In the genomic region with DNA sequence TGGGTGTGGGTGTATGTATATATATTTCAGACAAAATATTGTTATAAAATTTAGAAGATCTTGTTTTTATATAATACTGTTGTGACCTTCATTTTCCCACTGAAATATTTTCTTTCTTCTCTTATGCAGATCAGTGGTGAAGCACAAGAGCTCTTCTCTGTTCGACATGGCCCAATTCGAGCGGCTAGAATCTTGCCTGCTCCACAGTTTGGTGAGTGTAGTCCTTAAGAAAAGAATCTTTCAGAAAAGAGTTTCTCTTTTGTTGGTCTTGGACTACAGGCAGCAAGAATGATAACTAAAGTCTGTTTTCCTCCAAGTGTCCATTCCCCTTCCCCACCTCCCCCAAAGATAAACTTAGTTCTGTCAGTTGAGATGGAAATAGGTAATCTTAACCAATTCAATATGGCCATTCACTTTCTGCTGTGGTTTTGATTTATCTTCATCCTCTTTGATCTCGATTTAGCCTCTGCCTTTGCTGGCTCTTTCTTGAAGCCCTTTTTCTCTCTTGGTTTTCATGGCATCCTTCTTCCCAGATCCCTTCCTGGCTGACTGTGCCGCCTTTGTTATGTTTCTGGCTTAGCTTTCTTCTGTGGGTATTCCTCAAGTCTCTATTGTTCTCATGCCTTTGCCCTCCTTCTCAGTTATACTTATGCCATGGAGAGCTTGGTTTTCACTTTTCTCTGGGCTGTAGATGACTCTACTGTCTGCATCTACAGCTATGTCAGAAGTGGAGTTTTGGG, we compare ENCODE assay signal across 27 cellular contexts.
DNase-seq lines count a peak whose midpoint lies in the region; ATAC-seq, FAIRE-seq and TF ChIP-seq lines count a peak whose summit lies in the region.
"Had no signal": no experiment of that assay in that cellular context is flagged by ENCODE, and none has a peak within 500 bp of the region (broad histone marks: within the 10 kb centered on the region; RNA-seq: fewer than 3 reads in every experiment).

No MANE protein-coding gene starts in this region.

- no peak overlapping the region; the same call in 1 of the 2 replicates for H2AFZ ChIP-seq in GM23338
- H2AFZ ChIP-seq in astrocyte (ENCODE audit: low read depth, low read length) = no peak overlapping the region
- peak overlapping the region; percentile 34 for H2AFZ ChIP-seq in neuron (ENCODE audit: low read depth, low read length)
- H2AFZ ChIP-seq: parathyroid adenoma had no signal

- no peak for FAIRE-seq in astrocyte (lab: Jason Lieb, UNC)
- FAIRE-seq: D721Med had no signal

- ATAC-seq in GM23338 (peak; percentile 98), HG03135 (IDR thresholded peaks at IDR 0.05; ENCODE audit: unreplicated experiment) (no peak), GM18907 (IDR thresholded peaks at IDR 0.05; ENCODE audit: unreplicated experiment) (no peak)
- ATAC-seq: activated CD4-positive, CD25-positive, alpha-beta regulatory T cell treated with anti-CD3 and anti-CD28 coated beads, Interleukin-2, amount 50 U/mL, for 24 hours; activated CD8-positive, alpha-beta T cell treated with anti-CD3 and anti-CD28 coated beads, Interleukin-2, amount 10 ng/mL, durations not matched to agents 7 days and 5 days; heart left ventricle; sciatic nerve had no signal

- no peak overlapping the region for H3K4me3 ChIP-seq in GM23338
- no peak overlapping the region for H3K4me3 ChIP-seq in astrocyte (ENCODE audit: insufficient read depth, low read depth, low read length)
- H3K4me3 ChIP-seq in neuron (ENCODE audit: low read length) = no peak overlapping the region
- H3K4me3 ChIP-seq: HAP-1, heart left ventricle, uterus had no signal

- H3K4me1 ChIP-seq in GM23338 (ENCODE audit: insufficient read depth) (peaks cover 45% of the 10 kb centered on the region), astrocyte (ENCODE audit: insufficient read depth, low read length) (peaks cover 10% of the 10 kb centered on the region), neuron (ENCODE audit: insufficient read depth, low read length) (peaks cover 22% of the 10 kb centered on the region)
- H3K4me1 ChIP-seq: parathyroid adenoma, uterus had no signal

- H3K27me3 Mint-ChIP-seq in GM23338 (ENCODE audit: insufficient read depth, low read depth, poor library complexity) (peaks cover 5% of the 10 kb centered on the region), astrocyte (ENCODE audit: low read depth, unreplicated experiment) (no peaks in the 10 kb centered on the region)
- H3K27me3 Mint-ChIP-seq: dendritic cell treated with granulocyte-macrophage colony-stimulating factor and Interleukin-4, amounts not matched to agents 40 ng/mL and 50 ng/mL, for 4 days; naive B cell had no signal

- H3K9me3 ChIP-seq in astrocyte (ENCODE audit: insufficient read depth, low read depth, low read length) (no peaks in the 10 kb centered on the region), neuron (ENCODE audit: low read length) (peaks cover 2% of the 10 kb centered on the region)
- H3K9me3 ChIP-seq: HAP-1 had no signal

- H4K20me1 ChIP-seq in GM23338 (replicated peaks; ENCODE audit: insufficient read depth) (no peaks in the 10 kb centered on the region), astrocyte (ENCODE audit: insufficient read depth, low read length) (no peaks in the 10 kb centered on the region)

- H3K27me3 ChIP-seq in GM23338 (ENCODE audit: insufficient read depth) (no peaks in the 10 kb centered on the region), astrocyte (ENCODE audit: insufficient read depth, low read length) (no peaks in the 10 kb centered on the region), neuron (ENCODE audit: insufficient read depth, low read length) (no peaks in the 10 kb centered on the region)
- H3K27me3 ChIP-seq: heart left ventricle, uterus had no signal

- H3K4me1 Mint-ChIP-seq in GM23338 (peaks cover 39% of the 10 kb centered on the region), astrocyte (ENCODE audit: low read depth, unreplicated experiment) (peaks cover 16% of the 10 kb centered on the region)

- H3K27ac ChIP-seq in GM23338 (ENCODE audit: low read depth) (peak overlapping the region; percentile 43), astrocyte (ENCODE audit: low read depth, low read length) (no peak overlapping the region)
- H3K27ac ChIP-seq: heart left ventricle, parathyroid adenoma, uterus had no signal

- H3K36me3 ChIP-seq in GM23338 (ENCODE audit: insufficient read depth) (no peaks in the 10 kb centered on the region), astrocyte (ENCODE audit: insufficient read depth, low read length) (no peaks in the 10 kb centered on the region), neuron (ENCODE audit: insufficient read depth, low read length) (no peaks in the 10 kb centered on the region)
- H3K36me3 ChIP-seq: HAP-1, uterus had no signal

- peak; percentile 71 for DNase-seq in GM23338 (ENCODE audit: low spot score)
- DNase-seq in astrocyte (ENCODE audit: low read depth) = no peak
- peak; percentile 33 for DNase-seq in iPS DF 4.7 (ENCODE audit: extremely low read depth, low spot score)
- DNase-seq in NCI-H446 treated with DMSO at 0.1 percent for 48 hours (lab: John Stamatoyannopoulos, UW) = no peak
- no peak for DNase-seq in activated CD8-positive, alpha-beta memory T cell treated with anti-CD3 and anti-CD28 coated beads for 24 hours
- DNase-seq: activated CD8-positive, alpha-beta T cell treated with anti-CD3 and anti-CD28 coated beads, Interleukin-2, amount 10 ng/mL, durations not matched to agents 7 days and 5 days; activated T-cell treated with anti-CD3 and anti-CD28 coated beads, Interleukin-2, amount 50 U/mL, for 1 hour; heart left ventricle; KG1; kidney; mesenchymal stem cell; naive B cell; NCI-H1048; NCI-H2029; NCI-H226; Right ventricle myocardium superior; SW 1271; uterus had no signal

- no peak for TF ChIP-seq CTCF in GM23338 (conservative IDR thresholded peaks at IDR 0.05; ENCODE audit: low read depth in 2 of 2)
- TF ChIP-seq CTCF in astrocyte (IDR thresholded peaks at IDR 0.05; ENCODE audit: insufficient read depth, low read depth, low read length) = no peak

- peaks cover 9% of the 10 kb centered on the region for H3K9me3 Mint-ChIP-seq in GM23338
- peaks cover 3% of the 10 kb centered on the region for H3K9me3 Mint-ChIP-seq in astrocyte (ENCODE audit: unreplicated experiment)

- H3K27ac Mint-ChIP-seq in GM23338 (peak overlapping the region; percentile 88), astrocyte (ENCODE audit: unreplicated experiment) (no peak overlapping the region)
- H3K27ac Mint-ChIP-seq: activated CD8-positive, alpha-beta T cell treated with anti-CD3 and anti-CD28 coated beads, Interleukin-2, amount 10 ng/mL, durations not matched to agents 7 days and 5 days; dendritic cell treated with granulocyte-macrophage colony-stimulating factor and Interleukin-4, amounts not matched to agents 40 ng/mL and 50 ng/mL, for 4 days had no signal

- H3K79me2 ChIP-seq in GM23338 (replicated peaks; ENCODE audit: insufficient read depth) (no peaks in the 10 kb centered on the region), astrocyte (ENCODE audit: insufficient read depth, low read length) (no peaks in the 10 kb centered on the region)
- H3K79me2 ChIP-seq: parathyroid adenoma had no signal

- H3K4me3 Mint-ChIP-seq in GM23338 = peak overlapping the region; percentile 27
- peak overlapping the region; percentile 41 for H3K4me3 Mint-ChIP-seq in astrocyte (ENCODE audit: unreplicated experiment)
- H3K4me3 Mint-ChIP-seq: activated CD8-positive, alpha-beta T cell treated with anti-CD3 and anti-CD28 coated beads, Interleukin-2, amount 10 ng/mL, durations not matched to agents 7 days and 5 days; dendritic cell treated with granulocyte-macrophage colony-stimulating factor and Interleukin-4, amounts not matched to agents 40 ng/mL and 50 ng/mL, for 4 days; naive B cell had no signal

- H3K9me2 ChIP-seq in GM23338 (ENCODE audit: insufficient read depth) = no peaks in the 10 kb centered on the region

- no peaks in the 10 kb centered on the region for H3F3A ChIP-seq in GM23338 (replicated peaks; ENCODE audit: low read depth)

- no peak overlapping the region for H3K9ac ChIP-seq in astrocyte (ENCODE audit: low read length)
- H3K9ac ChIP-seq: parathyroid adenoma had no signal

- peak overlapping the region; percentile 28; the same call in 1 of the 2 replicates for H3K4me2 ChIP-seq in GM23338
- no peak overlapping the region for H3K4me2 ChIP-seq in astrocyte (ENCODE audit: low read length)

- H3K36me3 Mint-ChIP-seq in GM23338 (ENCODE audit: low read depth) (peaks cover 7% of the 10 kb centered on the region), astrocyte (ENCODE audit: low read depth, unreplicated experiment) (peaks cover 6% of the 10 kb centered on the region)

TF ChIP-seq in GM23338, 12 proteins besides CTCF, POLR2A, EP300 and RAD21 (continues in another document):
- TF ChIP-seq ZNF114 (CRISPR knock-in tag; IDR thresholded peaks at IDR 0.05) = no peak

Comparison
In these comparisons a context has a peak if more than half of its experiments do, and no peak if none do; other contexts are left out.
1. DNase-seq: peak in GM23338 (single experiment) and iPS DF 4.7 (single experiment); none in astrocyte (single experiment), NCI-H446 treated with DMSO at 0.1 percent for 48 hours (single experiment) and activated CD8-positive, alpha-beta memory T cell treated with anti-CD3 and anti-CD28 coated beads for 24 hours (single experiment).